Comparison of ENCODE assay signal across 12 cellular contexts in genomic region chr1:22808186-22808845, GRCh38.
DNase-seq lines count a peak whose midpoint lies in the region; ATAC-seq and TF ChIP-seq lines count a peak whose summit lies in the region.
"Had no signal": no experiment of that assay in that cellular context is flagged by ENCODE, and none has a peak within 500 bp of the region (broad histone marks: within the 10 kb centered on the region; RNA-seq: fewer than 3 reads in every experiment).

No MANE protein-coding gene starts in this region.

- H3K4me1 Mint-ChIP-seq in mesothelial cell of epicardium: peaks cover 39% of the 10 kb centered on the region
- H3K4me1 Mint-ChIP-seq in activated CD8-positive, alpha-beta memory T cell treated with anti-CD3 and anti-CD28 coated beads, Interleukin-2, amount 10 ng/mL, durations not matched to agents 7 days and 5 days: no peaks in the 10 kb centered on the region

- H3K4me3 Mint-ChIP-seq in mesothelial cell of epicardium: no peak overlapping the region
- no peak overlapping the region for H3K4me3 Mint-ChIP-seq in activated CD8-positive, alpha-beta memory T cell treated with anti-CD3 and anti-CD28 coated beads, Interleukin-2, amount 10 ng/mL, durations not matched to agents 7 days and 5 days

- DNase-seq in DMS 273 (lab: John Stamatoyannopoulos, UW; ENCODE audit: unreplicated experiment): peak; percentile 42
- DNase-seq in DMS 273 treated with DMSO at 0.1 percent for 48 hours (lab: John Stamatoyannopoulos, UW): no peak
- DNase-seq in dorsolateral prefrontal cortex: no peak
- no peak for DNase-seq in mesothelial cell of epicardium (ENCODE audit: low spot score in 2 of 2, unreplicated experiment in 2 of 2)
- DNase-seq in uterus: no peak
- DNase-seq in NCI-H2081 treated with DMSO at 0.1 percent for 48 hours (lab: John Stamatoyannopoulos, UW): no peak
- DNase-seq in stimulated activated CD4-positive, alpha-beta T cell treated with anti-CD3 and anti-CD28 coated beads, Interleukin-1b, Interleukin-23, amount 100 ng/mL, for 48 hours: no peak
- no peak for DNase-seq in activated CD8-positive, alpha-beta memory T cell treated with anti-CD3 and anti-CD28 coated beads, Interleukin-2, amount 10 ng/mL, durations not matched to agents 7 days and 5 days
- DNase-seq: activated CD8-positive, alpha-beta memory T cell treated with anti-CD3 and anti-CD28 coated beads for 24 hours; MM.1S; spleen had no signal

- H3K36me3 Mint-ChIP-seq in mesothelial cell of epicardium: peaks cover 7% of the 10 kb centered on the region
- no peaks in the 10 kb centered on the region for H3K36me3 Mint-ChIP-seq in activated CD8-positive, alpha-beta memory T cell treated with anti-CD3 and anti-CD28 coated beads, Interleukin-2, amount 10 ng/mL, durations not matched to agents 7 days and 5 days

- TF ChIP-seq CTCF in dorsolateral prefrontal cortex (IDR thresholded peaks at IDR 0.05 in 54 of 56, conservative IDR thresholded peaks at IDR 0.05 in 2 of 56; ENCODE audit: low read depth in 1 of 56, partially characterized antibody in 56 of 56): no peak
- TF ChIP-seq CTCF in mesothelial cell of epicardium (IDR thresholded peaks at IDR 0.05; ENCODE audit: unreplicated experiment): no peak
- TF ChIP-seq CTCF in uterus (IDR thresholded peaks at IDR 0.05): no peak

- H3K27me3 ChIP-seq in dorsolateral prefrontal cortex: no peaks in the 10 kb centered on the region
- no peaks in the 10 kb centered on the region for H3K27me3 ChIP-seq in uterus

- H3K4me3 ChIP-seq in dorsolateral prefrontal cortex (no peak overlapping the region), uterus (no peak overlapping the region)
- H3K4me3 ChIP-seq: spleen had no signal

- CTCF ChIA-PET in activated CD8-positive, alpha-beta memory T cell treated with anti-CD3 and anti-CD28 coated beads, Interleukin-2, amount 10 ng/mL, durations not matched to agents 7 days and 5 days (lab: Charles Lee): interaction anchor here (1.2 kb wide), 1 partner anchor 104 kb away, joined by 5 read pairs; no protein-coding TSS in a partner anchor

- H3K9me3 ChIP-seq in uterus: no peaks in the 10 kb centered on the region
- H3K9me3 ChIP-seq: spleen had no signal

- ATAC-seq in activated CD8-positive, alpha-beta memory T cell treated with anti-CD3 and anti-CD28 coated beads, Interleukin-2, amount 10 ng/mL, durations not matched to agents 7 days and 5 days: no peak

- no peak for TF ChIP-seq POLR2A in uterus (IDR thresholded peaks at IDR 0.05)

- H3K9me3 Mint-ChIP-seq in mesothelial cell of epicardium: no peaks in the 10 kb centered on the region
- H3K9me3 Mint-ChIP-seq in activated CD8-positive, alpha-beta memory T cell treated with anti-CD3 and anti-CD28 coated beads, Interleukin-2, amount 10 ng/mL, durations not matched to agents 7 days and 5 days (ENCODE audit: low read depth): no peaks in the 10 kb centered on the region

- H3K27me3 Mint-ChIP-seq in mesothelial cell of epicardium (ENCODE audit: low read depth): no peaks in the 10 kb centered on the region
- H3K27me3 Mint-ChIP-seq in activated CD8-positive, alpha-beta memory T cell treated with anti-CD3 and anti-CD28 coated beads, Interleukin-2, amount 10 ng/mL, durations not matched to agents 7 days and 5 days: no peaks in the 10 kb centered on the region

- intact Hi-C loops in dorsolateral prefrontal cortex (cut with DNase I): loop anchor here in 1 of 2 donors (5.0 kb wide), 1 partner anchor 36 kb away; no protein-coding TSS in a partner anchor
- intact Hi-C loops in uterus (cut with DNase I; ENCODE audit: low total_unique reads): no loop called here

- peak overlapping the region; percentile 77 for H3K27ac Mint-ChIP-seq in mesothelial cell of epicardium
- no peak overlapping the region for H3K27ac Mint-ChIP-seq in activated CD8-positive, alpha-beta memory T cell treated with anti-CD3 and anti-CD28 coated beads, Interleukin-2, amount 10 ng/mL, durations not matched to agents 7 days and 5 days

- no peaks in the 10 kb centered on the region for H3K36me3 ChIP-seq in uterus
- H3K36me3 ChIP-seq: spleen had no signal

- H3K4me1 ChIP-seq in uterus: peaks cover 0 to 4% of the 10 kb centered on the region in 2 donors
- H3K4me1 ChIP-seq: spleen had no signal

- peak overlapping the region in 58 of 59 donors; percentile 61 to 98 (median 92) for H3K27ac ChIP-seq in dorsolateral prefrontal cortex
- peak overlapping the region; percentile 9 to 38 for H3K27ac ChIP-seq in uterus
- H3K27ac ChIP-seq: 22Rv1 had no signal
